In genomic region chr11:118241191-118242098, GRCh38 we compare ENCODE assay signal across 1 cellular context.
A peak's percentile ranks its signal among the peaks of the same experiment; 100 is the strongest.
TF ChIP-seq lines count a peak whose summit lies in the region.

No MANE protein-coding gene starts in this region.

TF ChIP-seq in K562, 482 proteins besides CTCF, POLR2A, EP300 and RAD21 (continued from another document and continues in another):
- TF ChIP-seq CUX1 (CRISPR knock-in tag; IDR thresholded peaks at IDR 0.05), result no peak
- TF ChIP-seq ZBTB1 (CRISPR knock-in tag; IDR thresholded peaks at IDR 0.05; ENCODE audit: borderline replicate concordance, low read depth), result no peak
- TF ChIP-seq ZNF165 (CRISPR knock-in tag; IDR thresholded peaks at IDR 0.05; ENCODE audit: borderline replicate concordance), result no peak
- peak; percentile 97 for TF ChIP-seq KLF16 (IDR thresholded peaks at IDR 0.05)
- TF ChIP-seq HIVEP1 (CRISPR knock-in tag; IDR thresholded peaks at IDR 0.05), result no peak
- no peak for TF ChIP-seq DDX20 (tag; IDR thresholded peaks at IDR 0.05; ENCODE audit: low read depth)
- peak; percentile 71; the same call in 1 of the 2 replicates for TF ChIP-seq ZKSCAN8 (CRISPR knock-in tag; IDR thresholded peaks at IDR 0.05)
- TF ChIP-seq SAP30 (IDR thresholded peaks at IDR 0.05; ENCODE audit: borderline replicate concordance, insufficient read depth, low read depth, low read length, poor library complexity, severe bottlenecking), result no peak
- TF ChIP-seq C11orf30 (IDR thresholded peaks at IDR 0.05; ENCODE audit: low read depth), result peak; percentile 10; the same call in 1 of the 2 replicates
- TF ChIP-seq GTF2E2 (tag; IDR thresholded peaks at IDR 0.05), result peak; percentile 42; the same call in 1 of the 2 replicates
- peak; percentile 37 for TF ChIP-seq ZNF316 (IDR thresholded peaks at IDR 0.05)
- peak; percentile 79; the same call in 1 of the 2 replicates for TF ChIP-seq ESRRA (IDR thresholded peaks at IDR 0.05; ENCODE audit: borderline replicate concordance, low read depth)
- peak; percentile 55; the same call in 1 of the 2 replicates for TF ChIP-seq MAFF (IDR thresholded peaks at IDR 0.05; ENCODE audit: low read length)
- no peak for TF ChIP-seq ZNF507 (tag; conservative IDR thresholded peaks at IDR 0.05)
- TF ChIP-seq TEAD1 (CRISPR knock-in tag; IDR thresholded peaks at IDR 0.05), result peak; percentile 74 to 90; a peak in 3 of 4 replicates
- TF ChIP-seq RUNX1 (IDR thresholded peaks at IDR 0.05; ENCODE audit: low read depth), result peak; percentile 87
- no peak for TF ChIP-seq U2AF1 (optimal IDR thresholded peaks at IDR 0.05; ENCODE audit: low read depth, low read length)
- TF ChIP-seq WHSC1 (IDR thresholded peaks at IDR 0.05; ENCODE audit: low read length), result no peak
- peak; percentile 57; the same call in 1 of the 2 replicates for TF ChIP-seq KHSRP (IDR thresholded peaks at IDR 0.05)
- TF ChIP-seq PHTF2 (CRISPR knock-in tag; IDR thresholded peaks at IDR 0.05), result no peak
- TF ChIP-seq ZNF280B (CRISPR knock-in tag; IDR thresholded peaks at IDR 0.05), result no peak
- peak; percentile 87; the same call in 1 of the 2 replicates for TF ChIP-seq ZNF197 (CRISPR knock-in tag; IDR thresholded peaks at IDR 0.05; ENCODE audit: low read depth)
- no peak for TF ChIP-seq SPI1 (IDR thresholded peaks at IDR 0.05; ENCODE audit: borderline replicate concordance, low read depth, low read length)
- TF ChIP-seq ZNF217 (CRISPR knock-in tag; IDR thresholded peaks at IDR 0.05), result no peak
- peak; percentile 45 for TF ChIP-seq RBM25 (IDR thresholded peaks at IDR 0.05; ENCODE audit: low read depth, low read length, severe bottlenecking)
- TF ChIP-seq, protein P1, sequence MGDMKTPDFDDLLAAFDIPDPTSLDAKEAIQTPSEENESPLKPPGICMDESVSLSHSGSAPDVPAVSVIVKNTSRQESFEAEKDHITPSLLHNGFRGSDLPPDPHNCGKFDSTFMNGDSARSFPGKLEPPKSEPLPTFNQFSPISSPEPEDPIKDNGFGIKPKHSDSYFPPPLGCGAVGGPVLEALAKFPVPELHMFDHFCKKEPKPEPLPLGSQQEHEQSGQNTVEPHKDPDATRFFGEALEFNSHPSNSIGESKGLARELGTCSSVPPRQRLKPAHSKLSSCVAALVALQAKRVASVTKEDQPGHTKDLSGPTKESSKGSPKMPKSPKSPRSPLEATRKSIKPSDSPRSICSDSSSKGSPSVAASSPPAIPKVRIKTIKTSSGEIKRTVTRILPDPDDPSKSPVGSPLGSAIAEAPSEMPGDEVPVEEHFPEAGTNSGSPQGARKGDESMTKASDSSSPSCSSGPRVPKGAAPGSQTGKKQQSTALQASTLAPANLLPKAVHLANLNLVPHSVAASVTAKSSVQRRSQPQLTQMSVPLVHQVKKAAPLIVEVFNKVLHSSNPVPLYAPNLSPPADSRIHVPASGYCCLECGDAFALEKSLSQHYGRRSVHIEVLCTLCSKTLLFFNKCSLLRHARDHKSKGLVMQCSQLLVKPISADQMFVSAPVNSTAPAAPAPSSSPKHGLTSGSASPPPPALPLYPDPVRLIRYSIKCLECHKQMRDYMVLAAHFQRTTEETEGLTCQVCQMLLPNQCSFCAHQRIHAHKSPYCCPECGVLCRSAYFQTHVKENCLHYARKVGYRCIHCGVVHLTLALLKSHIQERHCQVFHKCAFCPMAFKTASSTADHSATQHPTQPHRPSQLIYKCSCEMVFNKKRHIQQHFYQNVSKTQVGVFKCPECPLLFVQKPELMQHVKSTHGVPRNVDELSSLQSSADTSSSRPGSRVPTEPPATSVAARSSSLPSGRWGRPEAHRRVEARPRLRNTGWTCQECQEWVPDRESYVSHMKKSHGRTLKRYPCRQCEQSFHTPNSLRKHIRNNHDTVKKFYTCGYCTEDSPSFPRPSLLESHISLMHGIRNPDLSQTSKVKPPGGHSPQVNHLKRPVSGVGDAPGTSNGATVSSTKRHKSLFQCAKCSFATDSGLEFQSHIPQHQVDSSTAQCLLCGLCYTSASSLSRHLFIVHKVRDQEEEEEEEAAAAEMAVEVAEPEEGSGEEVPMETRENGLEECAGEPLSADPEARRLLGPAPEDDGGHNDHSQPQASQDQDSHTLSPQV (IDR thresholded peaks at IDR 0.05), result no peak
- TF ChIP-seq DMBX1 (CRISPR knock-in tag; IDR thresholded peaks at IDR 0.05; ENCODE audit: borderline replicate concordance), result 0 out of 2 replicates have a peak, but pooled peaks have one; percentile 18
- peak in 1 of 2 experiments; percentile 47 for TF ChIP-seq NCOA2 (IDR thresholded peaks at IDR 0.05; ENCODE audit: partially characterized antibody in 2 of 2)
- no peak for TF ChIP-seq STAT5B (CRISPR knock-in tag; IDR thresholded peaks at IDR 0.05)
- no peak for TF ChIP-seq CBX2 (IDR thresholded peaks at IDR 0.05; ENCODE audit: insufficient read depth, low read length, poor library complexity, severe bottlenecking)
- TF ChIP-seq ZNF395 (CRISPR knock-in tag; IDR thresholded peaks at IDR 0.05), result peak; percentile 66; the same call in 1 of the 2 replicates
- peak; percentile 88 for TF ChIP-seq STAT5A (IDR thresholded peaks at IDR 0.05; ENCODE audit: borderline replicate concordance, low read length)
- 0 out of 2 replicates have a peak, but pooled peaks have one; percentile 27 for TF ChIP-seq MITF (IDR thresholded peaks at IDR 0.05)
- no peak for TF ChIP-seq ZNF174 (CRISPR knock-in tag; IDR thresholded peaks at IDR 0.05)
- no peak for TF ChIP-seq ZNF518B (CRISPR knock-in tag; IDR thresholded peaks at IDR 0.05)
- TF ChIP-seq CC2D1A (IDR thresholded peaks at IDR 0.05), result no peak; the same call in none of the 2 replicates
- no peak for TF ChIP-seq ZNF212 (CRISPR knock-in tag; IDR thresholded peaks at IDR 0.05)
- 0 out of 2 replicates have a peak, but pooled peaks have one; percentile 49 for TF ChIP-seq ZBED1 (IDR thresholded peaks at IDR 0.05)
- peak; percentile 78 to 81; a peak in 3 of 4 replicates for TF ChIP-seq ARNT (IDR thresholded peaks at IDR 0.05)
- peak; percentile 95 for TF ChIP-seq FOXM1 (IDR thresholded peaks at IDR 0.05; ENCODE audit: low read depth)
- TF ChIP-seq FOXM1 (CRISPR knock-in tag; IDR thresholded peaks at IDR 0.05; ENCODE audit: low read depth), result no peak
- peak; percentile 99 for TF ChIP-seq ETV1 (tag; conservative IDR thresholded peaks at IDR 0.05; ENCODE audit: low read depth)
- TF ChIP-seq MLLT1 (IDR thresholded peaks at IDR 0.05), result peak in 1 of 2 experiments; percentile 60; a peak in 1 of 4 replicates
- TF ChIP-seq ZNF778 (CRISPR knock-in tag; IDR thresholded peaks at IDR 0.05), result no peak
- no peak for TF ChIP-seq PTTG1 (tag; IDR thresholded peaks at IDR 0.05; ENCODE audit: low read depth)
- TF ChIP-seq PPARD (CRISPR knock-in tag; IDR thresholded peaks at IDR 0.05), result no peak
- TF ChIP-seq HDAC1 (IDR thresholded peaks at IDR 0.05), result peak in 1 of 2 experiments; percentile 99; a peak in 2 of 4 replicates
- no peak; the same call in 1 of the 2 replicates for TF ChIP-seq HEY1 (CRISPR knock-in tag; IDR thresholded peaks at IDR 0.05; ENCODE audit: borderline replicate concordance)
- TF ChIP-seq RNF2 (IDR thresholded peaks at IDR 0.05), result peak; percentile 84
- no peak for TF ChIP-seq CSDE1 (IDR thresholded peaks at IDR 0.05)
